In genomic region chr10:3749011-3749410, GRCh38 we compare ENCODE assay signal across 1 cellular context.
TF ChIP-seq lines count a peak whose summit lies in the region.

No MANE protein-coding gene starts in this region.

TF ChIP-seq in SK-N-SH treated with all-trans-retinoic acid at 6 μM for 48 hours, 23 proteins besides CTCF, POLR2A, EP300 and RAD21 (continued from another document):
- TF ChIP-seq TCF4 (CRISPR knock-in tag; IDR thresholded peaks at IDR 0.05; ENCODE audit: borderline replicate concordance) (no peak), ISL1 (CRISPR knock-in tag; IDR thresholded peaks at IDR 0.05) (no peak), ZC3H10 (CRISPR knock-in tag; IDR thresholded peaks at IDR 0.05) (no peak), RARB (CRISPR knock-in tag; IDR thresholded peaks at IDR 0.05) (no peak), ARNTL (CRISPR knock-in tag; IDR thresholded peaks at IDR 0.05; ENCODE audit: borderline replicate concordance, low read depth) (no peak), CSDC2 (CRISPR knock-in tag; IDR thresholded peaks at IDR 0.05) (no peak), ZFP3 (CRISPR knock-in tag; IDR thresholded peaks at IDR 0.05) (no peak), ZFP30 (CRISPR knock-in tag; IDR thresholded peaks at IDR 0.05) (no peak), GLIS3 (CRISPR knock-in tag; IDR thresholded peaks at IDR 0.05) (no peak), PPARA (CRISPR knock-in tag; IDR thresholded peaks at IDR 0.05; ENCODE audit: borderline replicate concordance) (no peak)
- TF ChIP-seq, protein P1, sequence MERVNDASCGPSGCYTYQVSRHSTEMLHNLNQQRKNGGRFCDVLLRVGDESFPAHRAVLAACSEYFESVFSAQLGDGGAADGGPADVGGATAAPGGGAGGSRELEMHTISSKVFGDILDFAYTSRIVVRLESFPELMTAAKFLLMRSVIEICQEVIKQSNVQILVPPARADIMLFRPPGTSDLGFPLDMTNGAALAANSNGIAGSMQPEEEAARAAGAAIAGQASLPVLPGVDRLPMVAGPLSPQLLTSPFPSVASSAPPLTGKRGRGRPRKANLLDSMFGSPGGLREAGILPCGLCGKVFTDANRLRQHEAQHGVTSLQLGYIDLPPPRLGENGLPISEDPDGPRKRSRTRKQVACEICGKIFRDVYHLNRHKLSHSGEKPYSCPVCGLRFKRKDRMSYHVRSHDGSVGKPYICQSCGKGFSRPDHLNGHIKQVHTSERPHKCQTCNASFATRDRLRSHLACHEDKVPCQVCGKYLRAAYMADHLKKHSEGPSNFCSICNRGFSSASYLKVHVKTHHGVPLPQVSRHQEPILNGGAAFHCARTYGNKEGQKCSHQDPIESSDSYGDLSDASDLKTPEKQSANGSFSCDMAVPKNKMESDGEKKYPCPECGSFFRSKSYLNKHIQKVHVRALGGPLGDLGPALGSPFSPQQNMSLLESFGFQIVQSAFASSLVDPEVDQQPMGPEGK (CRISPR knock-in tag; IDR thresholded peaks at IDR 0.05; ENCODE audit: borderline replicate concordance): no peak
- TF ChIP-seq, protein P2, sequence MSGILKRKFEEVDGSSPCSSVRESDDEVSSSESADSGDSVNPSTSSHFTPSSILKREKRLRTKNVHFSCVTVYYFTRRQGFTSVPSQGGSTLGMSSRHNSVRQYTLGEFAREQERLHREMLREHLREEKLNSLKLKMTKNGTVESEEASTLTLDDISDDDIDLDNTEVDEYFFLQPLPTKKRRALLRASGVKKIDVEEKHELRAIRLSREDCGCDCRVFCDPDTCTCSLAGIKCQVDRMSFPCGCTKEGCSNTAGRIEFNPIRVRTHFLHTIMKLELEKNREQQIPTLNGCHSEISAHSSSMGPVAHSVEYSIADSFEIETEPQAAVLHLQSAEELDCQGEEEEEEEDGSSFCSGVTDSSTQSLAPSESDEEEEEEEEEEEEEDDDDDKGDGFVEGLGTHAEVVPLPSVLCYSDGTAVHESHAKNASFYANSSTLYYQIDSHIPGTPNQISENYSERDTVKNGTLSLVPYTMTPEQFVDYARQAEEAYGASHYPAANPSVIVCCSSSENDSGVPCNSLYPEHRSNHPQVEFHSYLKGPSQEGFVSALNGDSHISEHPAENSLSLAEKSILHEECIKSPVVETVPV (CRISPR knock-in tag; IDR thresholded peaks at IDR 0.05): no peak
- TF ChIP-seq, protein P3, sequence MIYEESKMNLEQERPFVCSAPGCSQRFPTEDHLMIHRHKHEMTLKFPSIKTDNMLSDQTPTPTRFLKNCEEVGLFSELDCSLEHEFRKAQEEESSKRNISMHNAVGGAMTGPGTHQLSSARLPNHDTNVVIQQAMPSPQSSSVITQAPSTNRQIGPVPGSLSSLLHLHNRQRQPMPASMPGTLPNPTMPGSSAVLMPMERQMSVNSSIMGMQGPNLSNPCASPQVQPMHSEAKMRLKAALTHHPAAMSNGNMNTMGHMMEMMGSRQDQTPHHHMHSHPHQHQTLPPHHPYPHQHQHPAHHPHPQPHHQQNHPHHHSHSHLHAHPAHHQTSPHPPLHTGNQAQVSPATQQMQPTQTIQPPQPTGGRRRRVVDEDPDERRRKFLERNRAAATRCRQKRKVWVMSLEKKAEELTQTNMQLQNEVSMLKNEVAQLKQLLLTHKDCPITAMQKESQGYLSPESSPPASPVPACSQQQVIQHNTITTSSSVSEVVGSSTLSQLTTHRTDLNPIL (CRISPR knock-in tag; IDR thresholded peaks at IDR 0.05; ENCODE audit: low read depth): no peak
- TF ChIP-seq, protein P4, sequence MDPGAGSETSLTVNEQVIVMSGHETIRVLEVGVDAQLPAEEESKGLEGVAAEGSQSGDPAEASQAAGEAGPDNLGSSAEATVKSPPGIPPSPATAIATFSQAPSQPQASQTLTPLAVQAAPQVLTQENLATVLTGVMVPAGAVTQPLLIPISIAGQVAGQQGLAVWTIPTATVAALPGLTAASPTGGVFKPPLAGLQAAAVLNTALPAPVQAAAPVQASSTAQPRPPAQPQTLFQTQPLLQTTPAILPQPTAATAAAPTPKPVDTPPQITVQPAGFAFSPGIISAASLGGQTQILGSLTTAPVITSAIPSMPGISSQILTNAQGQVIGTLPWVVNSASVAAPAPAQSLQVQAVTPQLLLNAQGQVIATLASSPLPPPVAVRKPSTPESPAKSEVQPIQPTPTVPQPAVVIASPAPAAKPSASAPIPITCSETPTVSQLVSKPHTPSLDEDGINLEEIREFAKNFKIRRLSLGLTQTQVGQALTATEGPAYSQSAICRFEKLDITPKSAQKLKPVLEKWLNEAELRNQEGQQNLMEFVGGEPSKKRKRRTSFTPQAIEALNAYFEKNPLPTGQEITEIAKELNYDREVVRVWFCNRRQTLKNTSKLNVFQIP (CRISPR knock-in tag; IDR thresholded peaks at IDR 0.05; ENCODE audit: borderline replicate concordance, low read depth): no peak
